ENCODE assay signal across 1 cellular context in the genomic region with DNA sequence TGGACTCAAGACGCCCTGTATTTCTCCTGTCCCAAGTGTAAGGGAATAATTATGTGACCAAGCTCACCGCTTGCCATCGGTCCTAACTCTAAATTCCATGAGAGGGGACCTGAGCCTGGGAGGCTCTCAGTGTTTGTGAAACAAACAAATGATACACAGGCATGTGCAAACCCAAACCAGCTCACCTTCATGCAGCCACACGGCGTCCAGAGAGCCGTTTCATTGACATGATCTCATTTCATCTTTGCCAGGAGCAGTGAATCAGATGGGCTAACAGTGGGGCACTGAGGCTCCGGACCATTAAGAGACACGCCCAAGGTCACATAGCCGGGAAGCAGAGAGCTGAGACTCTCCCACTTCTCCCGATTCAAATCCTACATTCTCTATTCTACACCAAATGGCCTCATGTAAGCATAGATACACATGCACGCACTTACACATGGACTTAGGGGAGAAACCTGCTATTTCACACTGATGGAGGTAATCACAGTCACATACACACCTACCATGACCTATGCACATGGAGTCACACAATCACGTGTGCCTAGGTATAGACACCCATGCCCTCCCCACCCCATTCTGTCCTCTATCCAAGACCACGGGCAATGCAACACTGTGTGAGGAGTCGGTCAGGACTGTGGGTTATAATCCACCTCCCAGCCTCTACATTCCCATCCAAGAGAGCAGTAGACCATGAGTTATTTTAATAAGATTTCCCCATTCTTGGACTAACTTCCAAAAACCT.
TF ChIP-seq lines count a peak whose summit lies in the region.

No MANE protein-coding gene starts in this region.

TF ChIP-seq in GM23338, 12 proteins besides CTCF, POLR2A, EP300 and RAD21 (continued from another document):
- TF ChIP-seq, protein P1, sequence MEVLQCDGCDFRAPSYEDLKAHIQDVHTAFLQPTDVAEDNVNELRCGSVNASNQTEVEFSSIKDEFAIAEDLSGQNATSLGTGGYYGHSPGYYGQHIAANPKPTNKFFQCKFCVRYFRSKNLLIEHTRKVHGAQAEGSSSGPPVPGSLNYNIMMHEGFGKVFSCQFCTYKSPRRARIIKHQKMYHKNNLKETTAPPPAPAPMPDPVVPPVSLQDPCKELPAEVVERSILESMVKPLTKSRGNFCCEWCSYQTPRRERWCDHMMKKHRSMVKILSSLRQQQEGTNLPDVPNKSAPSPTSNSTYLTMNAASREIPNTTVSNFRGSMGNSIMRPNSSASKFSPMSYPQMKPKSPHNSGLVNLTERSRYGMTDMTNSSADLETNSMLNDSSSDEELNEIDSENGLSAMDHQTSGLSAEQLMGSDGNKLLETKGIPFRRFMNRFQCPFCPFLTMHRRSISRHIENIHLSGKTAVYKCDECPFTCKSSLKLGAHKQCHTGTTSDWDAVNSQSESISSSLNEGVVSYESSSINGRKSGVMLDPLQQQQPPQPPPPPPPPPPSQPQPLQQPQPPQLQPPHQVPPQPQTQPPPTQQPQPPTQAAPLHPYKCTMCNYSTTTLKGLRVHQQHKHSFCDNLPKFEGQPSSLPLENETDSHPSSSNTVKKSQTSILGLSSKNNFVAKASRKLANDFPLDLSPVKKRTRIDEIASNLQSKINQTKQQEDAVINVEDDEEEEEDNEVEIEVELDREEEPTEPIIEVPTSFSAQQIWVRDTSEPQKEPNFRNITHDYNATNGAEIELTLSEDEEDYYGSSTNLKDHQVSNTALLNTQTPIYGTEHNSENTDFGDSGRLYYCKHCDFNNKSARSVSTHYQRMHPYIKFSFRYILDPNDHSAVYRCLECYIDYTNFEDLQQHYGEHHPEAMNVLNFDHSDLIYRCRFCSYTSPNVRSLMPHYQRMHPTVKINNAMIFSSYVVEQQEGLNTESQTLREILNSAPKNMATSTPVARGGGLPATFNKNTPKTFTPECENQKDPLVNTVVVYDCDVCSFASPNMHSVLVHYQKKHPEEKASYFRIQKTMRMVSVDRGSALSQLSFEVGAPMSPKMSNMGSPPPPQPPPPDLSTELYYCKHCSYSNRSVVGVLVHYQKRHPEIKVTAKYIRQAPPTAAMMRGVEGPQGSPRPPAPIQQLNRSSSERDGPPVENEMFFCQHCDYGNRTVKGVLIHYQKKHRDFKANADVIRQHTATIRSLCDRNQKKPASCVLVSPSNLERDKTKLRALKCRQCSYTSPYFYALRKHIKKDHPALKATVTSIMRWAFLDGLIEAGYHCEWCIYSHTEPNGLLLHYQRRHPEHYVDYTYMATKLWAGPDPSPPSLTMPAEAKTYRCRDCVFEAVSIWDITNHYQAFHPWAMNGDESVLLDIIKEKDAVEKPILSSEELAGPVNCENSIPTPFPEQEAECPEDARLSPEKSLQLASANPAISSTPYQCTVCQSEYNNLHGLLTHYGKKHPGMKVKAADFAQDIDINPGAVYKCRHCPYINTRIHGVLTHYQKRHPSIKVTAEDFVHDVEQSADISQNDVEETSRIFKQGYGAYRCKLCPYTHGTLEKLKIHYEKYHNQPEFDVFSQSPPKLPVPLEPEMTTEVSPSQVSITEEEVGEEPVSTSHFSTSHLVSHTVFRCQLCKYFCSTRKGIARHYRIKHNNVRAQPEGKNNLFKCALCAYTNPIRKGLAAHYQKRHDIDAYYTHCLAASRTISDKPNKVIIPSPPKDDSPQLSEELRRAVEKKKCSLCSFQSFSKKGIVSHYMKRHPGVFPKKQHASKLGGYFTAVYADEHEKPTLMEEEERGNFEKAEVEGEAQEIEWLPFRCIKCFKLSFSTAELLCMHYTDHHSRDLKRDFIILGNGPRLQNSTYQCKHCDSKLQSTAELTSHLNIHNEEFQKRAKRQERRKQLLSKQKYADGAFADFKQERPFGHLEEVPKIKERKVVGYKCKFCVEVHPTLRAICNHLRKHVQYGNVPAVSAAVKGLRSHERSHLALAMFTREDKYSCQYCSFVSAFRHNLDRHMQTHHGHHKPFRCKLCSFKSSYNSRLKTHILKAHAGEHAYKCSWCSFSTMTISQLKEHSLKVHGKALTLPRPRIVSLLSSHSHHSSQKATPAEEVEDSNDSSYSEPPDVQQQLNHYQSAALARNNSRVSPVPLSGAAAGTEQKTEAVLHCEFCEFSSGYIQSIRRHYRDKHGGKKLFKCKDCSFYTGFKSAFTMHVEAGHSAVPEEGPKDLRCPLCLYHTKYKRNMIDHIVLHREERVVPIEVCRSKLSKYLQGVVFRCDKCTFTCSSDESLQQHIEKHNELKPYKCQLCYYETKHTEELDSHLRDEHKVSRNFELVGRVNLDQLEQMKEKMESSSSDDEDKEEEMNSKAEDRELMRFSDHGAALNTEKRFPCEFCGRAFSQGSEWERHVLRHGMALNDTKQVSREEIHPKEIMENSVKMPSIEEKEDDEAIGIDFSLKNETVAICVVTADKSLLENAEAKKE (CRISPR knock-in tag; IDR thresholded peaks at IDR 0.05): no peak
- TF ChIP-seq JUNB (IDR thresholded peaks at IDR 0.05; ENCODE audit: unreplicated experiment): no peak
- no peak for TF ChIP-seq CREB1 (CRISPR knock-in tag; IDR thresholded peaks at IDR 0.05; ENCODE audit: low read depth)
- TF ChIP-seq, protein P2, sequence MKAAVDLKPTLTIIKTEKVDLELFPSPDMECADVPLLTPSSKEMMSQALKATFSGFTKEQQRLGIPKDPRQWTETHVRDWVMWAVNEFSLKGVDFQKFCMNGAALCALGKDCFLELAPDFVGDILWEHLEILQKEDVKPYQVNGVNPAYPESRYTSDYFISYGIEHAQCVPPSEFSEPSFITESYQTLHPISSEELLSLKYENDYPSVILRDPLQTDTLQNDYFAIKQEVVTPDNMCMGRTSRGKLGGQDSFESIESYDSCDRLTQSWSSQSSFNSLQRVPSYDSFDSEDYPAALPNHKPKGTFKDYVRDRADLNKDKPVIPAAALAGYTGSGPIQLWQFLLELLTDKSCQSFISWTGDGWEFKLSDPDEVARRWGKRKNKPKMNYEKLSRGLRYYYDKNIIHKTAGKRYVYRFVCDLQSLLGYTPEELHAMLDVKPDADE (IDR thresholded peaks at IDR 0.05): no peak
